1 cellular context compared by ENCODE assay signal in genomic region chrX:85243761-85244410, GRCh38.
TF ChIP-seq lines count a peak whose summit lies in the region.

A gene with protein sequence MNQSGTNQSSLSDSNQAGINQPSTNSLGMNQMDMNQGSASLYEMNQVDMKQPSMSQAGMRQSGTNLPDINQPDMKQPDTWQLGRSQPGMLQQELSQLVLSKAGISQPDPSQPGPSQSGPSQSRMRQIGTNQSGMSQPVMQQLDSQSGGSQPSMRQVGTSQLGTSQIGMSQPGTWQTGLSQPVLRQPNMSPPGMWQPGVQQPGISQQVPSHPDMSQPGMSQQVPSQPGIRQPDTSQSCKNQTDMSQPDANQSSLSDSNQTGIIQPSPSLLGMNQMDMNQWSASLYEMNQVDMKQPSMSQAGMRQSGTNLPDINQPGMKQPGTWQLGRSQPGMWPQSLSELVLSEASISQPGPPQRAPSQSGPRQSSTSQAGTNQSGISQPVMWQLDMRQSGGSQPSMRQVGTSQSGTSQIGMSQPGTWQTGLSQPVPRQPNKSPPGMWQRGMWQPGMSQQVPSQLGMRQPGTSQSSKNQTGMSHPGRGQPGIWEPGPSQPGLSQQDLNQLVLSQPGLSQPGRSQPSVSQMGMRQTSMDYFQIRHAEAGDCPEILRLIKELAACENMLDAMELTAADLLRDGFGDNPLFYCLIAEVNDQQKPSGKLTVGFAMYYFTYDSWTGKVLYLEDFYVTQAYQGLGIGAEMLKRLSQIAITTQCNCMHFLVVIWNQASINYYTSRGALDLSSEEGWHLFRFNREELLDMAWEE (minus strand): TSS chrX:85243779. CDS start chrX:85108968, 134,811 bp downstream.
Gene ZNF711, plus strand, starts transcription at chrX:85243991. Its CDS starts 3,582 bp downstream, at chrX:85247573.

TF ChIP-seq in HepG2, 621 proteins besides CTCF, POLR2A, EP300 and RAD21 (continues in another document):
- TF ChIP-seq TBX2 (CRISPR knock-in tag; IDR thresholded peaks at IDR 0.05; ENCODE audit: borderline replicate concordance) (no peak), KDM6A (CRISPR knock-in tag; IDR thresholded peaks at IDR 0.05; ENCODE audit: low read depth) (no peak), PHF20 (CRISPR knock-in tag; IDR thresholded peaks at IDR 0.05) (no peak), MEIS2 (CRISPR knock-in tag; IDR thresholded peaks at IDR 0.05) (no peak), ASH2L (IDR thresholded peaks at IDR 0.05; ENCODE audit: insufficient read length, low read depth, low read length) (peak; percentile 41), ZNF138 (CRISPR knock-in tag; IDR thresholded peaks at IDR 0.05; ENCODE audit: low read depth) (no peak), ZNF776 (CRISPR knock-in tag; IDR thresholded peaks at IDR 0.05) (no peak), SUZ12 (IDR thresholded peaks at IDR 0.05; ENCODE audit: low read depth, low read length) (no peak), HMGXB3 (CRISPR knock-in tag; IDR thresholded peaks at IDR 0.05; ENCODE audit: borderline replicate concordance) (no peak), SKI (IDR thresholded peaks at IDR 0.05; ENCODE audit: partially characterized antibody) (no peak), ZNF530 (CRISPR knock-in tag; IDR thresholded peaks at IDR 0.05; ENCODE audit: low read depth) (no peak), MAZ (IDR thresholded peaks at IDR 0.05; ENCODE audit: borderline replicate concordance, low read depth, low read length) (no peak), MAZ (CRISPR knock-in tag; IDR thresholded peaks at IDR 0.05; ENCODE audit: low read depth) (0 out of 2 replicates have a peak, but pooled peaks have one; percentile 21), KDM2A (CRISPR knock-in tag; IDR thresholded peaks at IDR 0.05; ENCODE audit: borderline replicate concordance, low read depth) (no peak), NFKBIZ (CRISPR knock-in tag; IDR thresholded peaks at IDR 0.05) (no peak), SIX4 (CRISPR knock-in tag; IDR thresholded peaks at IDR 0.05) (no peak), TRIM22 (IDR thresholded peaks at IDR 0.05) (no peak), SP140L (CRISPR knock-in tag; IDR thresholded peaks at IDR 0.05; ENCODE audit: borderline replicate concordance) (no peak), ZBTB8A (CRISPR knock-in tag; IDR thresholded peaks at IDR 0.05; ENCODE audit: borderline replicate concordance, low read depth) (no peak), MLX (CRISPR knock-in tag; IDR thresholded peaks at IDR 0.05) (no peak), NFE2 (CRISPR knock-in tag; IDR thresholded peaks at IDR 0.05) (no peak), RXRB (CRISPR knock-in tag; IDR thresholded peaks at IDR 0.05; ENCODE audit: borderline replicate concordance) (no peak), ZNF782 (CRISPR knock-in tag; IDR thresholded peaks at IDR 0.05; ENCODE audit: borderline replicate concordance) (no peak), PREB (CRISPR knock-in tag; IDR thresholded peaks at IDR 0.05) (no peak), GABPB1 (CRISPR knock-in tag; IDR thresholded peaks at IDR 0.05) (peak; percentile 17; the same call in 1 of the 2 replicates), ZNF362 (CRISPR knock-in tag; IDR thresholded peaks at IDR 0.05; ENCODE audit: borderline replicate concordance) (no peak), ZSCAN31 (CRISPR knock-in tag; IDR thresholded peaks at IDR 0.05; ENCODE audit: low read depth) (0 out of 2 replicates have a peak, but pooled peaks have one; percentile 31), RFXANK (CRISPR knock-in tag; IDR thresholded peaks at IDR 0.05) (no peak)
- TF ChIP-seq, protein P1, sequence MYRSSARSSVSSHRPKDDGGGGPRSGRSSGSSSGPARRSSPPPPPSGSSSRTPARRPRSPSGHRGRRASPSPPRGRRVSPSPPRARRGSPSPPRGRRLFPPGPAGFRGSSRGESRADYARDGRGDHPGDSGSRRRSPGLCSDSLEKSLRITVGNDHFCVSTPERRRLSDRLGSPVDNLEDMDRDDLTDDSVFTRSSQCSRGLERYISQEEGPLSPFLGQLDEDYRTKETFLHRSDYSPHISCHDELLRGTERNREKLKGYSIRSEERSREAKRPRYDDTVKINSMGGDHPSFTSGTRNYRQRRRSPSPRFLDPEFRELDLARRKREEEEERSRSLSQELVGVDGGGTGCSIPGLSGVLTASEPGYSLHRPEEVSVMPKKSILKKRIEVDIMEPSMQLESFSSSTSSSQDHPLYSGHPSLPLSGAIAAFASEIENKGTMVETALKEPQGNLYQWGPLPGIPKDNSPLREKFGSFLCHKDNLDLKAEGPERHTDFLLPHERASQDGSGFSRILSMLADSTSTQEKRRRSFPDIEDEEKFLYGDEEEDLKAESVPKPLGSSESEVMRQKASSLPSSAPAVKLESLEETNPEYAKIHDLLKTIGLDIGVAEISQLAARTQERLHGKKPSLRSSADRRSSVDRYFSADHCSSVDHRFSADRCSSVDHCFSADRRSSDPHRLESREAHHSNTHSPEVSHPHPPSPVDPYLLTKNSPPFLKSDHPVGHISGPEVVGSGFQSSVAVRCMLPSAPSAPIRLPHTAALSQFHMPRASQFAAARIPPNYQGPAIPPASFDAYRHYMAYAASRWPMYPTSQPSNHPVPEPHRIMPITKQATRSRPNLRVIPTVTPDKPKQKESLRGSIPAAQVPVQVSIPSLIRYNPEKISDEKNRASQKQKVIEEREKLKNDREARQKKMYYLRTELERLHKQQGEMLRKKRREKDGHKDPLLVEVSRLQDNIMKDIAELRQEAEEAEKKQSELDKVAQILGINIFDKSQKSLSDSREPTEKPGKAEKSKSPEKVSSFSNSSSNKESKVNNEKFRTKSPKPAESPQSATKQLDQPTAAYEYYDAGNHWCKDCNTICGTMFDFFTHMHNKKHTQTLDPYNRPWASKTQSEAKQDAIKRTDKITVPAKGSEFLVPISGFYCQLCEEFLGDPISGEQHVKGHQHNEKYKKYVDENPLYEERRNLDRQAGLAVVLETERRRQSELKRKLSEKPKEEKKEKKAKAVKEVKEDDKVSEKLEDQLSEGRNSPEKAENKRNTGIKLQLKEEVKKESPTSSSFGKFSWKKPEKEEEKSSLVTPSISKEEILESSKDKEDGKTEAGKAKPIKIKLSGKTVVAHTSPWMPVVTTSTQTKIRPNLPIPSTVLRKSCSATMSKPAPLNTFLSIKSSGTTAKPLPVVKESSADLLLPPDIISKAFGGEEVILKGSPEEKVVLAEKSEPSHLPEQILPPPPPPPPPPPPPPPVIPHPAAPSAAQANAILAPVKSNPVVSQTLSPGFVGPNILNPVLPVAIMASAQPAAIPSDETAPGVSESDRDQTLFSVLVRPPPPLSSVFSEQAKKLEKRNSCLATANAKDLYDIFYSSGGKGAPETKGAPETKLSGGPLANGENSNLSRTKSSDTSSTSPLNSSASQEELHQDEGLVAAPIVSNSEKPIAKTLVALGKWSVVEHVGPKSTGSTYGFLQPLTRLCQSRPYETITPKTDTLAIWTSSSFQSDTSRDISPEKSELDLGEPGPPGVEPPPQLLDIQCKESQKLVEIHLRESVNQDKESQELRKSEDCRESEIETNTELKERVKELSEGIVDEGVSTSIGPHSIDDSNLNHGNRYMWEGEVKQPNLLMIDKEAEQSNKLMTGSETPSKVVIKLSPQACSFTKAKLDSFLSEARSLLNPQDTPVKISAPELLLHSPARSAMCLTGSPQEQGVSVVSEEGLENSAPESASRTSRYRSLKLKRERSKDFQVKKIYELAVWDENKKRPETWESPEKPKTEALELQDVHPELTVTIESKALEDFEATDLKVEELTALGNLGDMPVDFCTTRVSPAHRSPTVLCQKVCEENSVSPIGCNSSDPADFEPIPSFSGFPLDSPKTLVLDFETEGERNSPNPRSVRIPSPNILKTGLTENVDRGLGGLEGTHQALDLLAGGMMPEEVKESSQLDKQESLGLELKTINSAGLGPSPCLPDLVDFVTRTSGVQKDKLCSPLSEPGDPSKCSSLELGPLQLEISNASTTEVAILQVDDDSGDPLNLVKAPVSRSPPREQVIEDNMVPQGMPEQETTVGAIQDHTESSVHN (CRISPR knock-in tag; IDR thresholded peaks at IDR 0.05): no peak
- TF ChIP-seq, protein P2, sequence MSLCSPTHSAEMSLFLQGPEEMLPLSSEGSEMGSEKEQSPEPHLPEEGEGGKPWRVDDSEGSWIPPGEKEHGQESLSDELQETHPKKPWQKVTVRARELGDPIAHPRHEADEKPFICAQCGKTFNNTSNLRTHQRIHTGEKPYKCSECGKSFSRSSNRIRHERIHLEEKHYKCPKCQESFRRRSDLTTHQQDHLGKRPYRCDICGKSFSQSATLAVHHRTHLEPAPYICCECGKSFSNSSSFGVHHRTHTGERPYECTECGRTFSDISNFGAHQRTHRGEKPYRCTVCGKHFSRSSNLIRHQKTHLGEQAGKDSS (CRISPR knock-in tag; IDR thresholded peaks at IDR 0.05; ENCODE audit: borderline replicate concordance, low read depth): no peak
- TF ChIP-seq, protein P3, sequence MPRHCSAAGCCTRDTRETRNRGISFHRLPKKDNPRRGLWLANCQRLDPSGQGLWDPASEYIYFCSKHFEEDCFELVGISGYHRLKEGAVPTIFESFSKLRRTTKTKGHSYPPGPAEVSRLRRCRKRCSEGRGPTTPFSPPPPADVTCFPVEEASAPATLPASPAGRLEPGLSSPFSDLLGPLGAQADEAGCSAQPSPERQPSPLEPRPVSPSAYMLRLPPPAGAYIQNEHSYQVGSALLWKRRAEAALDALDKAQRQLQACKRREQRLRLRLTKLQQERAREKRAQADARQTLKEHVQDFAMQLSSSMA (CRISPR knock-in tag; IDR thresholded peaks at IDR 0.05): no peak
- TF ChIP-seq, protein P4, sequence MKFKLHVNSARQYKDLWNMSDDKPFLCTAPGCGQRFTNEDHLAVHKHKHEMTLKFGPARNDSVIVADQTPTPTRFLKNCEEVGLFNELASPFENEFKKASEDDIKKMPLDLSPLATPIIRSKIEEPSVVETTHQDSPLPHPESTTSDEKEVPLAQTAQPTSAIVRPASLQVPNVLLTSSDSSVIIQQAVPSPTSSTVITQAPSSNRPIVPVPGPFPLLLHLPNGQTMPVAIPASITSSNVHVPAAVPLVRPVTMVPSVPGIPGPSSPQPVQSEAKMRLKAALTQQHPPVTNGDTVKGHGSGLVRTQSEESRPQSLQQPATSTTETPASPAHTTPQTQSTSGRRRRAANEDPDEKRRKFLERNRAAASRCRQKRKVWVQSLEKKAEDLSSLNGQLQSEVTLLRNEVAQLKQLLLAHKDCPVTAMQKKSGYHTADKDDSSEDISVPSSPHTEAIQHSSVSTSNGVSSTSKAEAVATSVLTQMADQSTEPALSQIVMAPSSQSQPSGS (CRISPR knock-in tag; IDR thresholded peaks at IDR 0.05): no peak
- TF ChIP-seq, protein P5, sequence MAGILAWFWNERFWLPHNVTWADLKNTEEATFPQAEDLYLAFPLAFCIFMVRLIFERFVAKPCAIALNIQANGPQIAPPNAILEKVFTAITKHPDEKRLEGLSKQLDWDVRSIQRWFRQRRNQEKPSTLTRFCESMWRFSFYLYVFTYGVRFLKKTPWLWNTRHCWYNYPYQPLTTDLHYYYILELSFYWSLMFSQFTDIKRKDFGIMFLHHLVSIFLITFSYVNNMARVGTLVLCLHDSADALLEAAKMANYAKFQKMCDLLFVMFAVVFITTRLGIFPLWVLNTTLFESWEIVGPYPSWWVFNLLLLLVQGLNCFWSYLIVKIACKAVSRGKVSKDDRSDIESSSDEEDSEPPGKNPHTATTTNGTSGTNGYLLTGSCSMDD (CRISPR knock-in tag; IDR thresholded peaks at IDR 0.05): no peak
